ENCODE assay signal across 8 cellular contexts in genomic region chr14:77032483-77032853, GRCh38. TPM values are rescaled to one million over a fixed set of nuclear protein-coding genes. Genes with fewer than 3 reads are reported as not detected.
DNase-seq lines count a peak whose midpoint lies in the region; ATAC-seq and TF ChIP-seq lines count a peak whose summit lies in the region.

No MANE protein-coding gene starts in this region.

- ATAC-seq in HG02884 (IDR thresholded peaks at IDR 0.05; ENCODE audit: unreplicated experiment) = no peak

- peak overlapping the region; percentile 79 for H3K4me3 Mint-ChIP-seq in dendritic cell treated with granulocyte-macrophage colony-stimulating factor and Interleukin-4, amounts not matched to agents 40 ng/mL and 50 ng/mL, for 4 days
- peak overlapping the region; percentile 89 for H3K4me3 Mint-ChIP-seq in neural crest cell

- peaks cover 22% of the 10 kb centered on the region for H3K4me1 ChIP-seq in BE2C

- no peaks in the 10 kb centered on the region for H3K27me3 Mint-ChIP-seq in dendritic cell treated with granulocyte-macrophage colony-stimulating factor and Interleukin-4, amounts not matched to agents 40 ng/mL and 50 ng/mL, for 4 days
- no peaks in the 10 kb centered on the region for H3K27me3 Mint-ChIP-seq in neural crest cell (ENCODE audit: low read depth)

- intact Hi-C loops in dendritic cell treated with granulocyte-macrophage colony-stimulating factor and Interleukin-4, amounts not matched to agents 40 ng/mL and 50 ng/mL, for 4 days (cut with micrococcal nuclease) = no loop called here

- peaks cover 70% of the 10 kb centered on the region for H3K4me1 Mint-ChIP-seq in dendritic cell treated with granulocyte-macrophage colony-stimulating factor and Interleukin-4, amounts not matched to agents 40 ng/mL and 50 ng/mL, for 4 days (ENCODE audit: low read depth)
- H3K4me1 Mint-ChIP-seq in neural crest cell = peaks cover 70% of the 10 kb centered on the region

- H3K27ac Mint-ChIP-seq in dendritic cell treated with granulocyte-macrophage colony-stimulating factor and Interleukin-4, amounts not matched to agents 40 ng/mL and 50 ng/mL, for 4 days = peak overlapping the region; percentile 99
- H3K27ac Mint-ChIP-seq in neural crest cell (ENCODE audit: unreplicated experiment) = peak overlapping the region; percentile 92

- H3K9me3 ChIP-seq in BE2C = no peaks in the 10 kb centered on the region

- H3K4me3 ChIP-seq in BE2C (ENCODE audit: low read depth, low read length) = peak overlapping the region; percentile 62
- H3K4me3 ChIP-seq in Jurkat, Clone E6-1 (ENCODE audit: low read length) = peak overlapping the region; percentile 79

- no peak for TF ChIP-seq CTCF in BE2C (IDR thresholded peaks at IDR 0.05; ENCODE audit: low read depth, low read length)
- no peak for TF ChIP-seq CTCF in neural crest cell (conservative IDR thresholded peaks at IDR 0.05)

- no peaks in the 10 kb centered on the region for H3K27me3 ChIP-seq in BE2C

- H3K9me3 Mint-ChIP-seq in dendritic cell treated with granulocyte-macrophage colony-stimulating factor and Interleukin-4, amounts not matched to agents 40 ng/mL and 50 ng/mL, for 4 days = no peaks in the 10 kb centered on the region
- no peaks in the 10 kb centered on the region for H3K9me3 Mint-ChIP-seq in neural crest cell

- H3K36me3 ChIP-seq in BE2C = no peaks in the 10 kb centered on the region; the same call in none of the 2 replicates

- H3K36me3 Mint-ChIP-seq in dendritic cell treated with granulocyte-macrophage colony-stimulating factor and Interleukin-4, amounts not matched to agents 40 ng/mL and 50 ng/mL, for 4 days (ENCODE audit: low read depth) = peaks cover 8% of the 10 kb centered on the region
- H3K36me3 Mint-ChIP-seq in neural crest cell (ENCODE audit: low read depth) = no peaks in the 10 kb centered on the region

- DNase-seq in BE2C (no peak), neural crest cell (ENCODE audit: low read depth, low spot score) (no peak), NAMALWA (ENCODE audit: low spot score) (no peak), H4 (ENCODE audit: low spot score) (no peak), mucosa of gallbladder (ENCODE audit: low spot score) (no peak)
- no peak for DNase-seq in Jurkat, Clone E6-1 (ENCODE audit: low read depth, low spot score)

RNA-seq across cellular contexts. Expression of gene IRF2BPL, which starts 4.0 kb away (rescaled TPM):
- polyA plus RNA-seq in BE2C (2012; ENCODE audit: insufficient read depth, insufficient read length, low read depth) = 148 TPM
- polyA plus RNA-seq in Jurkat, Clone E6-1 (2012; ENCODE audit: insufficient read depth, insufficient read length) = 16.3 TPM
- total RNA-seq in neural crest cell (42.6 and 43.6 TPM in 2 replicates), mucosa of gallbladder (70.9 TPM)
- 8.7 and 17.5 TPM in 2 replicates for total RNA-seq in H4 (2014; rRNA removed; shearing (Covaris generic))
